In genomic region chr1:16888806-16889178, GRCh38 we compare ENCODE assay signal across 8 cellular contexts. TPM values are rescaled to one million over a fixed set of nuclear protein-coding genes. Genes with fewer than 3 reads are reported as not detected.
DNase-seq lines count a peak whose midpoint lies in the region; ATAC-seq and TF ChIP-seq lines count a peak whose summit lies in the region.

No MANE protein-coding gene starts in this region.

- no peaks in the 10 kb centered on the region for H3K9me3 ChIP-seq in heart left ventricle

- TF ChIP-seq CTCF in GM06990 (IDR thresholded peaks at IDR 0.05; ENCODE audit: insufficient read depth, low read length, poor library complexity, severe bottlenecking) (no peak), heart left ventricle (IDR thresholded peaks at IDR 0.05) (peak in 1 of 12 donors; percentile 8)

- H3K4me3 Mint-ChIP-seq in activated CD4-positive, alpha-beta memory T cell treated with anti-CD3 and anti-CD28 coated beads for 36 hours = peak overlapping the region; percentile 84

- H3K27me3 ChIP-seq in GM06990 (replicated peaks; ENCODE audit: control insufficient read depth, insufficient read depth, low read length) = peaks cover 3% of the 10 kb centered on the region
- no peaks in the 10 kb centered on the region for H3K27me3 ChIP-seq in heart left ventricle

- peaks cover 17% of the 10 kb centered on the region for H3K4me1 Mint-ChIP-seq in activated CD4-positive, alpha-beta memory T cell treated with anti-CD3 and anti-CD28 coated beads for 36 hours (ENCODE audit: low read depth)

- H3K27ac Mint-ChIP-seq in activated CD4-positive, alpha-beta memory T cell treated with anti-CD3 and anti-CD28 coated beads for 36 hours = peak overlapping the region; percentile 80

- peaks cover 2% of the 10 kb centered on the region for H3K36me3 Mint-ChIP-seq in activated CD4-positive, alpha-beta memory T cell treated with anti-CD3 and anti-CD28 coated beads for 36 hours

- H3K9me3 Mint-ChIP-seq in activated CD4-positive, alpha-beta memory T cell treated with anti-CD3 and anti-CD28 coated beads for 36 hours = no peaks in the 10 kb centered on the region

- POLR2A ChIA-PET in activated CD4-positive, alpha-beta memory T cell treated with anti-CD3 and anti-CD28 coated beads for 36 hours (lab: Charles Lee) = interaction anchor here (1.0 to 3.4 kb wide), 2 partner anchors 15 to 375 kb away, joined by 4 to 36 read pairs; partner anchors contain the start of gene RNU1-1

- H3K27ac ChIP-seq in heart left ventricle = peak overlapping the region; percentile 58 to 96 (median 92)

- intact Hi-C loops in activated CD4-positive, alpha-beta memory T cell treated with anti-CD3 and anti-CD28 coated beads for 36 hours (cut with micrococcal nuclease) = no loop called here
- intact Hi-C loops in heart left ventricle (cut with DNase I) (no loop called here), sciatic nerve (cut with DNase I) (no loop called here)

- CTCF ChIA-PET in activated CD4-positive, alpha-beta memory T cell treated with anti-CD3 and anti-CD28 coated beads for 36 hours (lab: Charles Lee) = interaction anchor here (1.2 kb wide), 1 partner anchor 268 kb away, joined by 4 read pairs; no protein-coding TSS in a partner anchor

- H3K4me3 ChIP-seq in GM06990 (replicated peaks; ENCODE audit: low read depth, low read length) = peak overlapping the region; percentile 27
- peak overlapping the region; percentile 42 to 87 (median 65) for H3K4me3 ChIP-seq in heart left ventricle

- TF ChIP-seq POLR2A in heart left ventricle (IDR thresholded peaks at IDR 0.05) = no peak

- H3K36me3 ChIP-seq in GM06990 (ENCODE audit: control insufficient read depth, insufficient read depth, low read length) (no peaks in the 10 kb centered on the region), heart left ventricle (no peaks in the 10 kb centered on the region)

- peaks cover 0 to 13% (median 7%) of the 10 kb centered on the region in 12 donors for H3K4me1 ChIP-seq in heart left ventricle

- H3K27me3 Mint-ChIP-seq in activated CD4-positive, alpha-beta memory T cell treated with anti-CD3 and anti-CD28 coated beads for 36 hours = peaks cover 4% of the 10 kb centered on the region

- DNase-seq in GM06990 (ENCODE audit: extremely low read depth, insufficient read length) (no peak), heart left ventricle (peak in 1 of 5 donors; percentile 37), sciatic nerve (ENCODE audit: low spot score) (peak; percentile 53), NCI-H1105 (lab: John Stamatoyannopoulos, UW) (no peak), GM19240 (ENCODE audit: insufficient read length, low spot score) (no peak)
- DNase-seq in activated CD4-positive, alpha-beta memory T cell treated with anti-CD3 and anti-CD28 coated beads for 36 hours = no peak

- ATAC-seq in heart left ventricle = peak; percentile 21 to 59 (median 50)
- ATAC-seq in sciatic nerve = peak; percentile 68
- ATAC-seq in GM21576 (IDR thresholded peaks at IDR 0.05; ENCODE audit: unreplicated experiment) = no peak
- no peak for ATAC-seq in GM18511 (IDR thresholded peaks at IDR 0.05; ENCODE audit: unreplicated experiment)

- 12 to 30% (median 18%) methylated on average over 20 of the region's 20 CpGs for WGBS in heart left ventricle, 4 donors

RNA-seq across cellular contexts. Expression of gene RNU1-2, which starts 7.0 kb away (rescaled TPM):
- 1,000 to 10,000 TPM; 1,390 to 1,409 TPM for total RNA-seq in activated CD4-positive, alpha-beta memory T cell treated with anti-CD3 and anti-CD28 coated beads for 36 hours
- 1,000 to 10,000 TPM in 6 of 9 donors, 100 to 1,000 TPM in 1, not detected in 2; 364 to 3,776 (median 2,470) TPM for total RNA-seq in heart left ventricle
- not detected for polyA plus RNA-seq in heart left ventricle
- total RNA-seq in sciatic nerve = 13,769 TPM

RNA-seq across cellular contexts. Expression of gene CROCC, which starts 32.9 kb away (rescaled TPM):
- 10 to 100 TPM; 15.9 to 18.7 TPM for total RNA-seq in activated CD4-positive, alpha-beta memory T cell treated with anti-CD3 and anti-CD28 coated beads for 36 hours
- total RNA-seq in heart left ventricle (10 to 100 TPM in 3 of 9 donors, 1 to 10 TPM in 6; 3.9 to 12.5 (median 6.7) TPM), sciatic nerve (35.7 TPM)
- polyA plus RNA-seq in heart left ventricle = 10 to 100 TPM in 1 of 2 donors, 1 to 10 TPM in 1; 7.6 to 17.0 TPM

Comparison
In these comparisons a context has a peak if more than half of its experiments do, and no peak if none do; other contexts are left out.
1. ATAC-seq: peak in heart left ventricle (4 of 4) and sciatic nerve (single experiment); none in GM21576 (single experiment) and GM18511 (single experiment).